Comparison of ENCODE assay signal across 1 cellular context in genomic region chr1:34924759-34925555, GRCh38.
TF ChIP-seq lines count a peak whose summit lies in the region.

No MANE protein-coding gene starts in this region.

TF ChIP-seq in H1, 55 proteins besides CTCF, POLR2A, EP300 and RAD21:
- TF ChIP-seq EZH2 (IDR thresholded peaks at IDR 0.05; ENCODE audit: low read depth, low read length, severe bottlenecking) (no peak), BACH1 (IDR thresholded peaks at IDR 0.05; ENCODE audit: low read length) (peak; percentile 69; the same call in 1 of the 2 replicates), SAP30 (IDR thresholded peaks at IDR 0.05; ENCODE audit: insufficient read depth, insufficient replicate concordance, low read length) (peak; percentile 99), POU5F1 (IDR thresholded peaks at IDR 0.05; ENCODE audit: low read depth, low read length) (no peak), TAF1 (IDR thresholded peaks at IDR 0.05; ENCODE audit: low read depth, low read length) (no peak), SUZ12 (IDR thresholded peaks at IDR 0.05; ENCODE audit: low read length) (no peak), CBX5 (IDR thresholded peaks at IDR 0.05; ENCODE audit: low read depth, low read length) (no peak), CBX8 (IDR thresholded peaks at IDR 0.05; ENCODE audit: borderline replicate concordance, low read depth, low read length) (no peak), ATF2 (IDR thresholded peaks at IDR 0.05; ENCODE audit: low read length) (peak; percentile 60; the same call in 1 of the 2 replicates), MAFK (IDR thresholded peaks at IDR 0.05; ENCODE audit: low read depth, low read length) (no peak), TBP (IDR thresholded peaks at IDR 0.05; ENCODE audit: low read depth, low read length) (no peak), NANOG (IDR thresholded peaks at IDR 0.05; ENCODE audit: insufficient read depth, low read depth, low read length, poor library complexity, severe bottlenecking) (no peak), HDAC6 (IDR thresholded peaks at IDR 0.05; ENCODE audit: low read depth, low read length) (no peak), TCF12 (IDR thresholded peaks at IDR 0.05; ENCODE audit: low read depth, low read length) (no peak), ATF3 (IDR thresholded peaks at IDR 0.05; ENCODE audit: insufficient read depth, low read depth, low read length) (no peak), GABPA (IDR thresholded peaks at IDR 0.05; ENCODE audit: borderline replicate concordance, insufficient read depth, low read length) (no peak; the same call in 1 of the 2 replicates), SIN3A (conservative IDR thresholded peaks at IDR 0.05 in 1 of 2, IDR thresholded peaks at IDR 0.05 in 1 of 2; ENCODE audit: low read depth in 1 of 2, low read length in 2 of 2) (peak; percentile 100), SP1 (IDR thresholded peaks at IDR 0.05; ENCODE audit: low read depth, low read length) (0 out of 2 replicates have a peak, but pooled peaks have one; percentile 42), YY1 (IDR thresholded peaks at IDR 0.05; ENCODE audit: low read depth, low read length) (peak; percentile 68; the same call in 1 of the 2 replicates), TEAD4 (IDR thresholded peaks at IDR 0.05; ENCODE audit: low read depth, low read length) (peak; percentile 76), SIX5 (IDR thresholded peaks at IDR 0.05; ENCODE audit: low read depth, low read length) (no peak), RBBP5 (IDR thresholded peaks at IDR 0.05; ENCODE audit: borderline replicate concordance, low read depth, low read length) (no peak), RXRA (IDR thresholded peaks at IDR 0.05; ENCODE audit: insufficient read depth, low read depth, low read length) (no peak), TAF7 (optimal IDR thresholded peaks at IDR 0.05; ENCODE audit: borderline replicate concordance, low read depth, low read length) (peak; percentile 97), HDAC2 (IDR thresholded peaks at IDR 0.05; ENCODE audit: borderline replicate concordance in 1 of 2, low read depth in 2 of 2, low read length in 2 of 2) (peak; percentile 99 to 100), KDM5A (IDR thresholded peaks at IDR 0.05; ENCODE audit: low read length) (no peak), SP4 (IDR thresholded peaks at IDR 0.05; ENCODE audit: low read length) (0 out of 2 replicates have a peak, but pooled peaks have one; percentile 41), FOSL1 (IDR thresholded peaks at IDR 0.05; ENCODE audit: insufficient read depth, low read depth, low read length) (no peak), CHD2 (IDR thresholded peaks at IDR 0.05; ENCODE audit: low read length) (no peak), CEBPB (IDR thresholded peaks at IDR 0.05; ENCODE audit: low read depth, low read length) (no peak), PHF8 (conservative IDR thresholded peaks at IDR 0.05; ENCODE audit: low read depth, low read length) (no peak)
- TF ChIP-seq, protein P1, sequence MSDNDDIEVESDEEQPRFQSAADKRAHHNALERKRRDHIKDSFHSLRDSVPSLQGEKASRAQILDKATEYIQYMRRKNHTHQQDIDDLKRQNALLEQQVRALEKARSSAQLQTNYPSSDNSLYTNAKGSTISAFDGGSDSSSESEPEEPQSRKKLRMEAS (IDR thresholded peaks at IDR 0.05): 0 out of 2 replicates have a peak, but pooled peaks have one; percentile 30
